11 cellular contexts compared by ENCODE assay signal in genomic region chr12:122403115-122403770, GRCh38. TPM values are rescaled to one million over a fixed set of nuclear protein-coding genes. Genes with fewer than 3 reads are reported as not detected.
A peak's percentile ranks its signal among the peaks of the same experiment; 100 is the strongest.
DNase-seq lines count a peak whose midpoint lies in the region; ATAC-seq and TF ChIP-seq lines count a peak whose summit lies in the region.
"Had no signal": no experiment of that assay in that cellular context is flagged by ENCODE, and none has a peak within 500 bp of the region (broad histone marks: within the 10 kb centered on the region; RNA-seq: fewer than 3 reads in every experiment).

No MANE protein-coding gene starts in this region.

- peak; percentile 32 for DNase-seq in activated CD4-positive, alpha-beta T cell treated with anti-CD3 and anti-CD28 coated beads for 48 hours
- DNase-seq in activated CD4-positive, alpha-beta T cell treated with anti-CD3 and anti-CD28 coated beads for 1 hour, result no peak
- no peak for DNase-seq in SK-N-MC (ENCODE audit: low read depth, low spot score)
- DNase-seq in sigmoid colon, result no peak
- DNase-seq in adrenal gland, result no peak
- no peak for DNase-seq in activated effector memory CD4-positive, alpha-beta T cell treated with Interleukin-2 at 50 U/mL for 16 hours
- no peak for DNase-seq in DMS79 (lab: John Stamatoyannopoulos, UW)
- DNase-seq: NCI-H1417 treated with DMSO at 0.1 percent for 48 hours, SW 1271, testis had no signal

- H3K9ac ChIP-seq in SK-N-MC (ENCODE audit: insufficient read length), result no peak overlapping the region

- no peak for TF ChIP-seq EP300 in sigmoid colon (IDR thresholded peaks at IDR 0.05)

- 0 out of 2 replicates have a peak overlapping the region, but pooled peaks have one; percentile 11 for H3K27ac ChIP-seq in SK-N-MC
- peak overlapping the region; percentile 54 to 99 (median 87) for H3K27ac ChIP-seq in sigmoid colon
- H3K27ac ChIP-seq in adrenal gland, result peak overlapping the region in 1 of 5 donors; percentile 7
- H3K27ac ChIP-seq: testis had no signal

- H3K4me1 ChIP-seq in sigmoid colon (peaks cover 0 to 97% (median 85%) of the 10 kb centered on the region in 4 donors), adrenal gland (replicated peaks in 1 of 2) (peaks cover 45 to 64% of the 10 kb centered on the region in 2 donors)

- H3K36me3 ChIP-seq in SK-N-MC (ENCODE audit: insufficient read depth, low read length) (no peaks in the 10 kb centered on the region), sigmoid colon (no peaks in the 10 kb centered on the region), adrenal gland (replicated peaks in 1 of 2) (no peaks in the 10 kb centered on the region)

- ATAC-seq in GM21717 (IDR thresholded peaks at IDR 0.05; ENCODE audit: unreplicated experiment), result peak; percentile 55

- H3K27me3 ChIP-seq in sigmoid colon (no peaks in the 10 kb centered on the region), adrenal gland (no peaks in the 10 kb centered on the region)
- H3K27me3 ChIP-seq: testis had no signal

- TF ChIP-seq CTCF in sigmoid colon (IDR thresholded peaks at IDR 0.05), result no peak
- TF ChIP-seq CTCF in adrenal gland (IDR thresholded peaks at IDR 0.05), result no peak

- TF ChIP-seq POLR2A in sigmoid colon (IDR thresholded peaks at IDR 0.05), result no peak
- TF ChIP-seq POLR2A in adrenal gland (IDR thresholded peaks at IDR 0.05), result no peak

- H3K9me3 ChIP-seq in SK-N-MC (ENCODE audit: low read depth, low read length) (no peaks in the 10 kb centered on the region), sigmoid colon (no peaks in the 10 kb centered on the region), adrenal gland (replicated peaks in 1 of 3) (no peaks in the 10 kb centered on the region)
- H3K9me3 ChIP-seq: testis had no signal

- no peak overlapping the region for H3K4me3 ChIP-seq in SK-N-MC
- H3K4me3 ChIP-seq in sigmoid colon, result no peak overlapping the region
- H3K4me3 ChIP-seq in adrenal gland, result no peak overlapping the region
- H3K4me3 ChIP-seq: testis had no signal

- WGBS in sigmoid colon, 2 donors, result 63 to 80% methylated on average over 6 of the region's 6 CpGs
- 65 to 74% (median 71%) methylated on average over 6 of the region's 6 CpGs for WGBS in adrenal gland, 4 donors

- intact Hi-C loops in sigmoid colon (cut with DNase I), result no loop called here
- intact Hi-C loops in adrenal gland (cut with DNase I), result loop anchor here in 1 of 2 donors (10.0 kb wide), 1 partner anchor 62 kb away; no protein-coding TSS in a partner anchor

RNA-seq across cellular contexts. Expression of gene CLIP1, which starts 19.2 kb away (rescaled TPM):
- total RNA-seq in sigmoid colon (100 to 1,000 TPM; 159 to 257 (median 196) TPM), adrenal gland (100 to 1,000 TPM in 3 of 8 donors, 10 to 100 TPM in 5; 50.8 to 134 (median 95.8) TPM)
- polyA plus RNA-seq in sigmoid colon (10 to 100 TPM; 16.8 to 20.1 (median 19.5) TPM), adrenal gland (100 to 1,000 TPM in 1 of 3 donors, 10 to 100 TPM in 2; 22.8 to 112 (median 41.0) TPM)
